ENCODE assay signal across 13 cellular contexts in the genomic region with DNA sequence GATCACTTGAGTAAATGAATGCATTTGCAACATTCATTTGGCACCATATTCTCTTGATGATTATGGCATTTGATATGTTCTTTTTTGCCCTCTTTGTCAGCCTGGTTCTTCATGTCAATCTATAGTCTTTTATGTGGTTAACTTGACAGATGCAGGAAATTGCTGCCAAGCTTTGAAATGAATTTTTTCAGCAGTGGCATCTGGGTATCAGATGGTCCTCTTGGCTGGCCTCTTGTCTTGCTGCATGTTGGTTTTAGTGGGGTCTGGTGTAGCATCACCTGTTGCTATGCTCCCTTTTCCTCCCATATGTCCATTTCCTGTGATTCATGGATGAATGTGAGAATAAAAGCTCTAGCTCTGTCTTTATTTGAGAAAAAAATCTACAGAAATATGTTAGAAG.
DNase-seq lines count a peak whose midpoint lies in the region; ATAC-seq lines count a peak whose summit lies in the region.
"Had no signal": no experiment of that assay in that cellular context is flagged by ENCODE, and none has a peak within 500 bp of the region (broad histone marks: within the 10 kb centered on the region; RNA-seq: fewer than 3 reads in every experiment).

No MANE protein-coding gene starts in this region.

- ATAC-seq in activated naive CD8-positive, alpha-beta T cell treated with anti-CD3 and anti-CD28 coated beads, Interleukin-2, amount 50 U/mL, for 24 hours: peak; percentile 29
- no peak for ATAC-seq in HG03039 (IDR thresholded peaks at IDR 0.05; ENCODE audit: unreplicated experiment)
- no peak for ATAC-seq in HG03095 (IDR thresholded peaks at IDR 0.05; ENCODE audit: unreplicated experiment)

- peak overlapping the region; percentile 88 for H3K27ac Mint-ChIP-seq in activated naive CD4-positive, alpha-beta T cell treated with anti-CD3 and anti-CD28 coated beads for 36 hours
- peak overlapping the region; percentile 75 for H3K27ac Mint-ChIP-seq in activated naive CD8-positive, alpha-beta T cell treated with anti-CD3 and anti-CD28 coated beads, Interleukin-2, amount 50 U/mL, for 24 hours
- peak overlapping the region; percentile 69 for H3K27ac Mint-ChIP-seq in stimulated activated naive CD8-positive, alpha-beta T cell treated with anti-CD3 and anti-CD28 coated beads, Interleukin-15, Interleukin-2, amounts not matched to agents 100 ng/mL and 50 ng/mL, for 24 hours

- no peak overlapping the region for H3K4me3 Mint-ChIP-seq in activated naive CD4-positive, alpha-beta T cell treated with anti-CD3 and anti-CD28 coated beads for 36 hours
- no peak overlapping the region for H3K4me3 Mint-ChIP-seq in activated naive CD8-positive, alpha-beta T cell treated with anti-CD3 and anti-CD28 coated beads, Interleukin-2, amount 50 U/mL, for 24 hours
- H3K4me3 Mint-ChIP-seq in stimulated activated naive CD8-positive, alpha-beta T cell treated with anti-CD3 and anti-CD28 coated beads, Interleukin-15, Interleukin-2, amounts not matched to agents 100 ng/mL and 50 ng/mL, for 24 hours: peak overlapping the region; percentile 44

- no peaks in the 10 kb centered on the region for H3K36me3 Mint-ChIP-seq in activated naive CD4-positive, alpha-beta T cell treated with anti-CD3 and anti-CD28 coated beads for 36 hours (ENCODE audit: low read depth)
- no peaks in the 10 kb centered on the region for H3K36me3 Mint-ChIP-seq in activated naive CD8-positive, alpha-beta T cell treated with anti-CD3 and anti-CD28 coated beads, Interleukin-2, amount 50 U/mL, for 24 hours (ENCODE audit: low read depth)
- no peaks in the 10 kb centered on the region for H3K36me3 Mint-ChIP-seq in stimulated activated naive CD8-positive, alpha-beta T cell treated with anti-CD3 and anti-CD28 coated beads, Interleukin-15, Interleukin-2, amounts not matched to agents 100 ng/mL and 50 ng/mL, for 24 hours (ENCODE audit: low read depth)

- CTCF ChIA-PET in activated naive CD4-positive, alpha-beta T cell treated with anti-CD3 and anti-CD28 coated beads for 36 hours (lab: Charles Lee): interaction anchor here (0.6 to 1.5 kb wide), 8 partner anchors 8 to 384 kb away, joined by 3 to 8 read pairs (median 4); no protein-coding TSS in a partner anchor

- peaks cover 53% of the 10 kb centered on the region for H3K4me1 Mint-ChIP-seq in activated naive CD4-positive, alpha-beta T cell treated with anti-CD3 and anti-CD28 coated beads for 36 hours (ENCODE audit: low read depth)
- peaks cover 60% of the 10 kb centered on the region for H3K4me1 Mint-ChIP-seq in activated naive CD8-positive, alpha-beta T cell treated with anti-CD3 and anti-CD28 coated beads, Interleukin-2, amount 50 U/mL, for 24 hours
- peaks cover 62% of the 10 kb centered on the region for H3K4me1 Mint-ChIP-seq in stimulated activated naive CD8-positive, alpha-beta T cell treated with anti-CD3 and anti-CD28 coated beads, Interleukin-15, Interleukin-2, amounts not matched to agents 100 ng/mL and 50 ng/mL, for 24 hours (ENCODE audit: low read depth)

- peak; percentile 18 for DNase-seq in activated naive CD4-positive, alpha-beta T cell treated with anti-CD3 and anti-CD28 coated beads for 36 hours
- no peak for DNase-seq in activated naive CD4-positive, alpha-beta T cell treated with anti-CD3 and anti-CD28 coated beads, Interleukin-2, amount 50 U/mL, for 16 hours
- peak; percentile 60 to 90 for DNase-seq in NCI-H446 (lab: John Stamatoyannopoulos, UW)
- DNase-seq in activated naive CD8-positive, alpha-beta T cell treated with anti-CD3 and anti-CD28 coated beads, Interleukin-2, amount 50 U/mL, for 24 hours: no peak
- DNase-seq in 8988T: no peak
- DNase-seq: adrenal gland; foreskin fibroblast; MG63; NCI-H510A treated with DMSO at 0.1 percent for 48 hours; stimulated activated CD4-positive, alpha-beta T cell treated with anti-CD3 and anti-CD28 coated beads, Interleukin-4, amount 100 ng/mL, for 1 hour had no signal

- no peaks in the 10 kb centered on the region for H3K9me3 Mint-ChIP-seq in activated naive CD4-positive, alpha-beta T cell treated with anti-CD3 and anti-CD28 coated beads for 36 hours
- no peaks in the 10 kb centered on the region for H3K9me3 Mint-ChIP-seq in activated naive CD8-positive, alpha-beta T cell treated with anti-CD3 and anti-CD28 coated beads, Interleukin-2, amount 50 U/mL, for 24 hours
- H3K9me3 Mint-ChIP-seq in stimulated activated naive CD8-positive, alpha-beta T cell treated with anti-CD3 and anti-CD28 coated beads, Interleukin-15, Interleukin-2, amounts not matched to agents 100 ng/mL and 50 ng/mL, for 24 hours: no peaks in the 10 kb centered on the region

- intact Hi-C loops in activated naive CD4-positive, alpha-beta T cell treated with anti-CD3 and anti-CD28 coated beads for 36 hours (cut with micrococcal nuclease): loop anchor here (5.0 to 10.0 kb wide), 3 partner anchors 97 to 1469 kb away; no protein-coding TSS in a partner anchor

- no peaks in the 10 kb centered on the region for H3K27me3 Mint-ChIP-seq in activated naive CD4-positive, alpha-beta T cell treated with anti-CD3 and anti-CD28 coated beads for 36 hours (ENCODE audit: low read depth)
- H3K27me3 Mint-ChIP-seq in activated naive CD8-positive, alpha-beta T cell treated with anti-CD3 and anti-CD28 coated beads, Interleukin-2, amount 50 U/mL, for 24 hours: no peaks in the 10 kb centered on the region
- no peaks in the 10 kb centered on the region for H3K27me3 Mint-ChIP-seq in stimulated activated naive CD8-positive, alpha-beta T cell treated with anti-CD3 and anti-CD28 coated beads, Interleukin-15, Interleukin-2, amounts not matched to agents 100 ng/mL and 50 ng/mL, for 24 hours

Comparison
In these comparisons a context has a peak if more than half of its experiments do, and no peak if none do; other contexts are left out.
1. DNase-seq: peak in activated naive CD4-positive, alpha-beta T cell treated with anti-CD3 and anti-CD28 coated beads for 36 hours (single experiment) and NCI-H446 (2 of 2); none in activated naive CD4-positive, alpha-beta T cell treated with anti-CD3 and anti-CD28 coated beads, Interleukin-2, amount 50 U/mL, for 16 hours (single experiment), activated naive CD8-positive, alpha-beta T cell treated with anti-CD3 and anti-CD28 coated beads, Interleukin-2, amount 50 U/mL, for 24 hours (single experiment) and 8988T (single experiment).
2. Peak in every context shown above with its lines, with median percentiles within 50 percentile points of each other: H3K27ac Mint-ChIP-seq.